In the genomic region with DNA sequence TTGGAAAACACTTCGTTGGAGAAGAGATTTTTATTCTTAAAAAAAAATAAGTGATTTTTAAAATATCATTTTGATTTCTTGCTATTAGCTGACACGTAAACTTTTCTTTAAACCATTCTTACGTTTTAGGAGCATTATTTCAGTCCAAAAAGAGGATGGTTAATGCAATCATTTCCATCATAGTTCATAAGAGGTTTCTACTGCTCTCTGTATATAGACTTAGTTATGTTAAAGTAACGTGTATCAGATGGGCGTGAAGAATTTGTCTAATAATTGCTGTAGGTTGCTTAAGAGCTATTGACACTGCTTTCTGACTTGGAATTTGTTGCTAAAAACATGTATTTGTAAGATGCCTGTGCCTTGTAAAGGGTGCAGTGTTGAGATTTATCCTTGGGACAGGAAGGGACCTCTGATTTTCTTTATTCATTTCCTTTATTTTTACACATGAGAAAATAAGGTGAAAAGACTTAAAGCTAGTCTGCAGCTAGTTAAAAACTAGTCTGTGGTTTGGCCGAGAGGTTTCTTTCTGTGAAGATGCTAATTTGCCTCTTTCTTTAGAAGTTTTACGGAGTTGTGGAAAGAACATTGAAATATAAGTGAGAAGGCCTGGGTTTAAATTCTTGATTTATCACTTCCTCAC, we compare ENCODE assay signal across 1 cellular context.
TF ChIP-seq lines count a peak whose summit lies in the region.

No MANE protein-coding gene starts in this region.

TF ChIP-seq in GM23338, 12 proteins besides CTCF, POLR2A, EP300 and RAD21 (continued from another document):
- TF ChIP-seq, protein P1, sequence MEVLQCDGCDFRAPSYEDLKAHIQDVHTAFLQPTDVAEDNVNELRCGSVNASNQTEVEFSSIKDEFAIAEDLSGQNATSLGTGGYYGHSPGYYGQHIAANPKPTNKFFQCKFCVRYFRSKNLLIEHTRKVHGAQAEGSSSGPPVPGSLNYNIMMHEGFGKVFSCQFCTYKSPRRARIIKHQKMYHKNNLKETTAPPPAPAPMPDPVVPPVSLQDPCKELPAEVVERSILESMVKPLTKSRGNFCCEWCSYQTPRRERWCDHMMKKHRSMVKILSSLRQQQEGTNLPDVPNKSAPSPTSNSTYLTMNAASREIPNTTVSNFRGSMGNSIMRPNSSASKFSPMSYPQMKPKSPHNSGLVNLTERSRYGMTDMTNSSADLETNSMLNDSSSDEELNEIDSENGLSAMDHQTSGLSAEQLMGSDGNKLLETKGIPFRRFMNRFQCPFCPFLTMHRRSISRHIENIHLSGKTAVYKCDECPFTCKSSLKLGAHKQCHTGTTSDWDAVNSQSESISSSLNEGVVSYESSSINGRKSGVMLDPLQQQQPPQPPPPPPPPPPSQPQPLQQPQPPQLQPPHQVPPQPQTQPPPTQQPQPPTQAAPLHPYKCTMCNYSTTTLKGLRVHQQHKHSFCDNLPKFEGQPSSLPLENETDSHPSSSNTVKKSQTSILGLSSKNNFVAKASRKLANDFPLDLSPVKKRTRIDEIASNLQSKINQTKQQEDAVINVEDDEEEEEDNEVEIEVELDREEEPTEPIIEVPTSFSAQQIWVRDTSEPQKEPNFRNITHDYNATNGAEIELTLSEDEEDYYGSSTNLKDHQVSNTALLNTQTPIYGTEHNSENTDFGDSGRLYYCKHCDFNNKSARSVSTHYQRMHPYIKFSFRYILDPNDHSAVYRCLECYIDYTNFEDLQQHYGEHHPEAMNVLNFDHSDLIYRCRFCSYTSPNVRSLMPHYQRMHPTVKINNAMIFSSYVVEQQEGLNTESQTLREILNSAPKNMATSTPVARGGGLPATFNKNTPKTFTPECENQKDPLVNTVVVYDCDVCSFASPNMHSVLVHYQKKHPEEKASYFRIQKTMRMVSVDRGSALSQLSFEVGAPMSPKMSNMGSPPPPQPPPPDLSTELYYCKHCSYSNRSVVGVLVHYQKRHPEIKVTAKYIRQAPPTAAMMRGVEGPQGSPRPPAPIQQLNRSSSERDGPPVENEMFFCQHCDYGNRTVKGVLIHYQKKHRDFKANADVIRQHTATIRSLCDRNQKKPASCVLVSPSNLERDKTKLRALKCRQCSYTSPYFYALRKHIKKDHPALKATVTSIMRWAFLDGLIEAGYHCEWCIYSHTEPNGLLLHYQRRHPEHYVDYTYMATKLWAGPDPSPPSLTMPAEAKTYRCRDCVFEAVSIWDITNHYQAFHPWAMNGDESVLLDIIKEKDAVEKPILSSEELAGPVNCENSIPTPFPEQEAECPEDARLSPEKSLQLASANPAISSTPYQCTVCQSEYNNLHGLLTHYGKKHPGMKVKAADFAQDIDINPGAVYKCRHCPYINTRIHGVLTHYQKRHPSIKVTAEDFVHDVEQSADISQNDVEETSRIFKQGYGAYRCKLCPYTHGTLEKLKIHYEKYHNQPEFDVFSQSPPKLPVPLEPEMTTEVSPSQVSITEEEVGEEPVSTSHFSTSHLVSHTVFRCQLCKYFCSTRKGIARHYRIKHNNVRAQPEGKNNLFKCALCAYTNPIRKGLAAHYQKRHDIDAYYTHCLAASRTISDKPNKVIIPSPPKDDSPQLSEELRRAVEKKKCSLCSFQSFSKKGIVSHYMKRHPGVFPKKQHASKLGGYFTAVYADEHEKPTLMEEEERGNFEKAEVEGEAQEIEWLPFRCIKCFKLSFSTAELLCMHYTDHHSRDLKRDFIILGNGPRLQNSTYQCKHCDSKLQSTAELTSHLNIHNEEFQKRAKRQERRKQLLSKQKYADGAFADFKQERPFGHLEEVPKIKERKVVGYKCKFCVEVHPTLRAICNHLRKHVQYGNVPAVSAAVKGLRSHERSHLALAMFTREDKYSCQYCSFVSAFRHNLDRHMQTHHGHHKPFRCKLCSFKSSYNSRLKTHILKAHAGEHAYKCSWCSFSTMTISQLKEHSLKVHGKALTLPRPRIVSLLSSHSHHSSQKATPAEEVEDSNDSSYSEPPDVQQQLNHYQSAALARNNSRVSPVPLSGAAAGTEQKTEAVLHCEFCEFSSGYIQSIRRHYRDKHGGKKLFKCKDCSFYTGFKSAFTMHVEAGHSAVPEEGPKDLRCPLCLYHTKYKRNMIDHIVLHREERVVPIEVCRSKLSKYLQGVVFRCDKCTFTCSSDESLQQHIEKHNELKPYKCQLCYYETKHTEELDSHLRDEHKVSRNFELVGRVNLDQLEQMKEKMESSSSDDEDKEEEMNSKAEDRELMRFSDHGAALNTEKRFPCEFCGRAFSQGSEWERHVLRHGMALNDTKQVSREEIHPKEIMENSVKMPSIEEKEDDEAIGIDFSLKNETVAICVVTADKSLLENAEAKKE (CRISPR knock-in tag; IDR thresholded peaks at IDR 0.05), result no peak
